ENCODE assay signal across 17 cellular contexts in the genomic region with DNA sequence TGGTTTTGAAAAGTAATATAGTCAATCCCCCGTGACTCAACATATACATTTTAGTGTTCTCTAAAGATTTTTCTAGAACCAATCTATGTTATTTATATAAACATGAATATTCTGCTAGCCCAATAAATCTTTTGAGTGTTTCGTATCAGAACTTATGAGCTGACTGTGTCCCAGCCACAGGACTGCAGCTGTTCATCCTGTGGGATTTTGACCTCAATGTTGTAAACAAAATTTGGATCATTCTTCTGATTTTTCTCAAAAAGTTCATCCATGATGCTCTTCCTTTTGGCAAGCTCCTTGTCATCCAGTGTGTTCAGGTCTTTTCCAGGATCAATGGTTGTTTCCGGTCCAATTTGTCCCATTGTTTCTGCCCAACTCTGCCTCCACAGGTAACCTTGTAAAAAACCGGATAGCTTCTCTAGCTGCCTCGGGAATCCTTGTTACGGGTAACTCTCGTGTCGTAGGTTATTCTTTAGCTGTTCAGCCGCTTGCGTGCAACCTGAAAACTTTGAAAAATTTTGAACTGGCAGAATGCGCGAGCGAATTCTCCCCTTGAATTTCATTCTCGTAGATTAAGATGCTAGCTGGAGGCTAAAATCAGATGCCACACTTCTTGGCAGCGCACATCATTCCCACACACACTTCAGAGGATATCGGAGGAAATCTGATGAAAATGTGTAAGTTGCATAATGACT.
"Had no signal": no experiment of that assay in that cellular context is flagged by ENCODE, and none has a peak within 500 bp of the region (broad histone marks: within the 10 kb centered on the region; RNA-seq: fewer than 3 reads in every experiment).

No MANE protein-coding gene starts in this region.

- H3K27me3 ChIP-seq: neural progenitor cell, right lobe of liver, testis had no signal

- H3K36me3 ChIP-seq: neural progenitor cell, prostate gland, right lobe of liver, tibial nerve had no signal

- H3K27ac ChIP-seq: hepatocyte, neural progenitor cell, parathyroid adenoma, prostate gland, right lobe of liver, skin epidermis, testis, tibial nerve had no signal

- H3K4me1 ChIP-seq: parathyroid adenoma, prostate gland, right lobe of liver, testis had no signal

- DNase-seq: erythroblast; foreskin melanocyte; mammary epithelial cell; mucosa of descending colon; nucleus accumbens; stimulated activated CD4-positive, alpha-beta T cell treated with anti-CD3 and anti-CD28 coated beads, Interleukin-2, amount 100 ng/mL, for 24 hours; stimulated activated CD4-positive, alpha-beta T cell treated with anti-CD3 and anti-CD28 coated beads, Interleukin-4, amount 100 ng/mL, for 4 hours; stimulated activated naive B cell treated with anti-CD40 and anti-IgM and Interleukin-4, amounts not matched to agents 10 μg/mL and 1 μg/mL and 100 μg/mL, for 72 hours; stimulated activated naive CD8-positive, alpha-beta T cell treated with anti-CD3 and anti-CD28 coated beads, Interleukin-15, amount 100 ng/mL, for 72 hours; testis had no signal

- H3K9ac ChIP-seq: neural progenitor cell, parathyroid adenoma had no signal

- H3K4me3 ChIP-seq: hepatocyte, mucosa of descending colon, neural progenitor cell, prostate gland, right lobe of liver, skin epidermis, testis, tibial nerve had no signal

- H3K9me3 ChIP-seq: mucosa of descending colon, prostate gland, right lobe of liver, testis, tibial nerve had no signal

- ATAC-seq: mucosa of descending colon; right lobe of liver; stimulated activated naive B cell treated with anti-CD40 and anti-IgM and Interleukin-4, amounts not matched to agents 10 μg/mL and 1 μg/mL and 100 μg/mL, for 72 hours; stimulated activated naive CD8-positive, alpha-beta T cell treated with anti-CD3 and anti-CD28 coated beads, Interleukin-15, amount 100 ng/mL, for 72 hours had no signal
